9 cellular contexts compared by ENCODE assay signal in the genomic region with DNA sequence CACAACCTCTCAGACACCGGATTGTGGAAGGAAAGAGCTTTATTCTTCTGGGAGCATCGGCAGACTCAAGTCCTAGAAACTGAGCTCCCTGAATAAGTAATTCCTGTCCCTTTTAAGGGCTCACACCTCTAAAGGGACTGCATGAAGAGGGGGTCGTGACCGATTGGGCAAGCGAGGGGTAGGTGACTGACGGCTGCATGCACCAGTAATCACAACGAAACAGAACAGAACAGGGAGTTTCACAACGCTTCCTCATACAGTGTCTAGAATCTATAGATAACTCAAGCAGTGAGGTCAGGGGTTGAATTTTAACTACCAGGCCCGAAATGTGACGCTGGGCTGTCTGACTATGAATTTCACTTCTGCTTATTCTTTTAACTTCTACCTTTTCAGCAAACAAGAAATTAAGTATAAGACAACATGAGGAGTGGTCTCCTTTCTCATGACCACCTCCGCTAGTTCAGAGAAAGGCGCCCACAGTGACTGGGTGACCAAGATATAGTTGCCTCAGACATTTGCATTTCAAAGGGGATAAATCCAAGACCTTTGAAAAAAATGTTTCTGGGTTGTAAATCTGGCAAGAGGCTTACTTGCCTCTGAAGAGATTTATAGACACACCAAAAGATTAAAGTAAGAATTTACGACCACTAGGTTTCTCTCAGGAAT.
DNase-seq lines count a peak whose midpoint lies in the region; ATAC-seq and TF ChIP-seq lines count a peak whose summit lies in the region.
"Had no signal": no experiment of that assay in that cellular context is flagged by ENCODE, and none has a peak within 500 bp of the region (broad histone marks: within the 10 kb centered on the region; RNA-seq: fewer than 3 reads in every experiment).

No MANE protein-coding gene starts in this region.

- peaks cover 23% of the 10 kb centered on the region for H3F3A ChIP-seq in DOHH2 (ENCODE audit: control insufficient read depth, insufficient read depth)

- H3K27me3 ChIP-seq in DOHH2 (ENCODE audit: control insufficient read depth, low read length) (no peaks in the 10 kb centered on the region), foreskin keratinocyte (no peaks in the 10 kb centered on the region)

- no peaks in the 10 kb centered on the region for H3K36me3 ChIP-seq in DOHH2 (ENCODE audit: control insufficient read depth, low read length)

- ATAC-seq in GM21367 (IDR thresholded peaks at IDR 0.05; ENCODE audit: unreplicated experiment) (peak; percentile 91), HG03354 (IDR thresholded peaks at IDR 0.05; ENCODE audit: poor library complexity, severe bottlenecking, unreplicated experiment) (peak; percentile 98), foreskin keratinocyte (no peak)

- H3K36me3 Mint-ChIP-seq in activated naive CD8-positive, alpha-beta T cell treated with anti-CD3 and anti-CD28 coated beads for 36 hours, result peaks cover 8% of the 10 kb centered on the region
- H3K36me3 Mint-ChIP-seq in activated CD4-positive, alpha-beta memory T cell treated with anti-CD3 and anti-CD28 coated beads, Interleukin-2, amount 10 ng/mL, durations not matched to agents 7 days and 5 days (ENCODE audit: low read depth), result no peaks in the 10 kb centered on the region

- POLR2A ChIA-PET in activated CD4-positive, alpha-beta memory T cell treated with anti-CD3 and anti-CD28 coated beads, Interleukin-2, amount 10 ng/mL, durations not matched to agents 7 days and 5 days (lab: Charles Lee), result no interaction called here

- CTCF ChIA-PET in activated CD4-positive, alpha-beta memory T cell treated with anti-CD3 and anti-CD28 coated beads, Interleukin-2, amount 10 ng/mL, durations not matched to agents 7 days and 5 days (lab: Charles Lee), result no interaction called here

- peak overlapping the region; percentile 77 for H3K4me3 ChIP-seq in DOHH2 (ENCODE audit: low read length)

- peak overlapping the region; percentile 99 for H3K4me2 ChIP-seq in DOHH2 (ENCODE audit: low read length)

- H3K9me3 ChIP-seq in DOHH2 (ENCODE audit: control insufficient read depth, insufficient read depth, low read length), result peaks cover 6% of the 10 kb centered on the region

- no peaks in the 10 kb centered on the region for H3K79me2 ChIP-seq in DOHH2 (ENCODE audit: control insufficient read depth, low read length)

- H3K9me3 Mint-ChIP-seq in activated naive CD8-positive, alpha-beta T cell treated with anti-CD3 and anti-CD28 coated beads for 36 hours, result peaks cover 11% of the 10 kb centered on the region
- peaks cover 10% of the 10 kb centered on the region for H3K9me3 Mint-ChIP-seq in activated CD4-positive, alpha-beta memory T cell treated with anti-CD3 and anti-CD28 coated beads, Interleukin-2, amount 10 ng/mL, durations not matched to agents 7 days and 5 days

- H3K27ac Mint-ChIP-seq in activated naive CD8-positive, alpha-beta T cell treated with anti-CD3 and anti-CD28 coated beads for 36 hours, result peak overlapping the region; percentile 39
- no peak overlapping the region for H3K27ac Mint-ChIP-seq in activated CD4-positive, alpha-beta memory T cell treated with anti-CD3 and anti-CD28 coated beads, Interleukin-2, amount 10 ng/mL, durations not matched to agents 7 days and 5 days

- no peaks in the 10 kb centered on the region for H4K20me1 ChIP-seq in DOHH2 (ENCODE audit: control insufficient read depth, insufficient read depth, low read depth, low read length)

- H3K9me2 ChIP-seq in DOHH2 (replicated peaks; ENCODE audit: control insufficient read depth, low read length), result no peaks in the 10 kb centered on the region

- no peaks in the 10 kb centered on the region for H3K4me1 Mint-ChIP-seq in activated naive CD8-positive, alpha-beta T cell treated with anti-CD3 and anti-CD28 coated beads for 36 hours
- no peaks in the 10 kb centered on the region for H3K4me1 Mint-ChIP-seq in activated CD4-positive, alpha-beta memory T cell treated with anti-CD3 and anti-CD28 coated beads, Interleukin-2, amount 10 ng/mL, durations not matched to agents 7 days and 5 days

- H3K27ac ChIP-seq in DOHH2 (ENCODE audit: low read depth, low read length) (peak overlapping the region; percentile 100), foreskin keratinocyte (no peak overlapping the region)

- H3K27me3 Mint-ChIP-seq in activated naive CD8-positive, alpha-beta T cell treated with anti-CD3 and anti-CD28 coated beads for 36 hours, result no peaks in the 10 kb centered on the region
- H3K27me3 Mint-ChIP-seq in activated CD4-positive, alpha-beta memory T cell treated with anti-CD3 and anti-CD28 coated beads, Interleukin-2, amount 10 ng/mL, durations not matched to agents 7 days and 5 days, result peaks cover 2% of the 10 kb centered on the region

- DNase-seq in activated naive CD8-positive, alpha-beta T cell treated with anti-CD3 and anti-CD28 coated beads for 36 hours, result no peak
- DNase-seq in occipital lobe (lab: John Stamatoyannopoulos, UW) (no peak), EL (no peak), foreskin keratinocyte (no peak)
- DNase-seq in activated CD4-positive, alpha-beta memory T cell treated with anti-CD3 and anti-CD28 coated beads, Interleukin-2, amount 10 ng/mL, durations not matched to agents 7 days and 5 days, result no peak
- DNase-seq: NCI-H2107 had no signal

- peaks cover 61% of the 10 kb centered on the region for H3K4me1 ChIP-seq in DOHH2 (ENCODE audit: control insufficient read depth, low read length)
- no peaks in the 10 kb centered on the region for H3K4me1 ChIP-seq in foreskin keratinocyte

- H3K4me3 Mint-ChIP-seq in activated naive CD8-positive, alpha-beta T cell treated with anti-CD3 and anti-CD28 coated beads for 36 hours, result no peak overlapping the region
- no peak overlapping the region for H3K4me3 Mint-ChIP-seq in activated CD4-positive, alpha-beta memory T cell treated with anti-CD3 and anti-CD28 coated beads, Interleukin-2, amount 10 ng/mL, durations not matched to agents 7 days and 5 days

- no peak for TF ChIP-seq CTCF in DOHH2 (IDR thresholded peaks at IDR 0.05; ENCODE audit: low read depth, low read length, poor library complexity, severe bottlenecking)
- no peak for TF ChIP-seq CTCF in foreskin keratinocyte (conservative IDR thresholded peaks at IDR 0.05)
